Comparison of ENCODE assay signal across 25 cellular contexts in genomic region chr13:44440046-44440608, GRCh38.
DNase-seq lines count a peak whose midpoint lies in the region; ATAC-seq and TF ChIP-seq lines count a peak whose summit lies in the region.
"Had no signal": no experiment of that assay in that cellular context is flagged by ENCODE, and none has a peak within 500 bp of the region (broad histone marks: within the 10 kb centered on the region; RNA-seq: fewer than 3 reads in every experiment).

No MANE protein-coding gene starts in this region.

- no peak overlapping the region for H3K9ac ChIP-seq in smooth muscle cell (ENCODE audit: low read depth)
- H3K9ac ChIP-seq: SK-N-SH had no signal

- H2AFZ ChIP-seq in smooth muscle cell (ENCODE audit: low read depth): no peak overlapping the region

- no peak overlapping the region for H3K4me3 Mint-ChIP-seq in activated T-cell treated with anti-CD3 and anti-CD28 coated beads, Interleukin-2, amount 50 U/mL, for 72 hours
- H3K4me3 Mint-ChIP-seq: neural crest cell; stimulated activated naive CD8-positive, alpha-beta T cell treated with anti-CD3 and anti-CD28 coated beads, Interleukin-15, amount 100 ng/mL, for 72 hours had no signal

- H3K4me3 ChIP-seq in fibroblast of villous mesenchyme (ENCODE audit: low read depth, low read length) (no peak overlapping the region), smooth muscle cell (no peak overlapping the region)
- H3K4me3 ChIP-seq: uterus had no signal

- H3K9me3 ChIP-seq in smooth muscle cell (replicated peaks; ENCODE audit: low read depth): no peaks in the 10 kb centered on the region
- H3K9me3 ChIP-seq: SK-N-SH, uterus had no signal

- peaks cover 23% of the 10 kb centered on the region for H3K27me3 Mint-ChIP-seq in activated T-cell treated with anti-CD3 and anti-CD28 coated beads, Interleukin-2, amount 50 U/mL, for 72 hours (ENCODE audit: low read depth)
- H3K27me3 Mint-ChIP-seq: stimulated activated naive CD8-positive, alpha-beta T cell treated with anti-CD3 and anti-CD28 coated beads, Interleukin-15, amount 100 ng/mL, for 72 hours had no signal

- no peak for TF ChIP-seq CTCF in VCaP (conservative IDR thresholded peaks at IDR 0.05)
- no peak for TF ChIP-seq CTCF in fibroblast of villous mesenchyme (IDR thresholded peaks at IDR 0.05; ENCODE audit: insufficient read depth, low read depth, low read length)
- TF ChIP-seq CTCF in smooth muscle cell (IDR thresholded peaks at IDR 0.05; ENCODE audit: borderline replicate concordance, insufficient read depth, poor library complexity, severe bottlenecking): no peak

- H4K20me1 ChIP-seq in smooth muscle cell (ENCODE audit: low read depth): peaks cover 60% of the 10 kb centered on the region

- 47% methylated on average over 10 of the region's 10 CpGs for WGBS in smooth muscle cell (ENCODE audit: low lambda C conversion rate)

- ATAC-seq in activated T-cell treated with anti-CD3 and anti-CD28 coated beads, Interleukin-2, amount 50 U/mL, for 72 hours (replicated peaks in 1 of 2): no peak
- ATAC-seq in HG02642 (IDR thresholded peaks at IDR 0.05; ENCODE audit: poor library complexity, unreplicated experiment): no peak
- ATAC-seq: activated CD4-positive, CD25-positive, alpha-beta regulatory T cell treated with anti-CD3 and anti-CD28 coated beads, Interleukin-2, amount 50 U/mL, for 24 hours; right cardiac atrium; stimulated activated naive CD8-positive, alpha-beta T cell treated with anti-CD3 and anti-CD28 coated beads, Interleukin-15, amount 100 ng/mL, for 72 hours had no signal

- peaks cover 28% of the 10 kb centered on the region for H3K79me2 ChIP-seq in smooth muscle cell (ENCODE audit: low read depth)

- DNase-seq in activated T-cell treated with anti-CD3 and anti-CD28 coated beads, Interleukin-2, amount 50 U/mL, for 72 hours: no peak
- no peak for DNase-seq in activated T-cell treated with anti-CD3 and anti-CD28 coated beads, Interleukin-2, amount 50 U/mL, for 48 hours
- DNase-seq in fibroblast of villous mesenchyme (ENCODE audit: low read depth) (peak; percentile 74), smooth muscle cell (lab: John Stamatoyannopoulos, UW; ENCODE audit: unreplicated experiment) (no peak), NK-92 (lab: John Stamatoyannopoulos, UW; ENCODE audit: unreplicated experiment) (no peak), NCI-H748 (lab: John Stamatoyannopoulos, UW; ENCODE audit: unreplicated experiment) (no peak)
- DNase-seq: 8988T; activated CD4-positive, alpha-beta T cell treated with anti-CD3 and anti-CD28 coated beads, Interleukin-2, amount 50 U/mL, for 4 hours; activated naive CD4-positive, alpha-beta T cell; brain microvascular endothelial cell; DND-41; effector CD4-positive, alpha-beta T cell; glutamatergic neuron; mammary epithelial cell; NCI-H1417 treated with DMSO at 0.1 percent for 48 hours; NCI-H2107; right cardiac atrium; SK-N-SH; stimulated activated naive CD8-positive, alpha-beta T cell treated with anti-CD3 and anti-CD28 coated beads, Interleukin-15, amount 100 ng/mL, for 72 hours; uterus had no signal

- no peaks in the 10 kb centered on the region for H3K9me3 Mint-ChIP-seq in activated T-cell treated with anti-CD3 and anti-CD28 coated beads, Interleukin-2, amount 50 U/mL, for 72 hours
- H3K9me3 Mint-ChIP-seq: neural crest cell; stimulated activated naive CD8-positive, alpha-beta T cell treated with anti-CD3 and anti-CD28 coated beads, Interleukin-15, amount 100 ng/mL, for 72 hours had no signal

- peaks cover 12% of the 10 kb centered on the region for H3F3A ChIP-seq in smooth muscle cell (ENCODE audit: low read depth)

- H3K27ac ChIP-seq in VCaP (peak overlapping the region; percentile 8), smooth muscle cell (ENCODE audit: low read depth) (peak overlapping the region; percentile 9)
- H3K27ac ChIP-seq: brain microvascular endothelial cell, epithelial cell of prostate, uterus had no signal

- H3K4me2 ChIP-seq in smooth muscle cell: no peak overlapping the region
- H3K4me2 ChIP-seq: SK-N-SH had no signal

- peaks cover 0 to 1% of the 10 kb centered on the region in 2 donors for H3K36me3 Mint-ChIP-seq in activated T-cell treated with anti-CD3 and anti-CD28 coated beads, Interleukin-2, amount 50 U/mL, for 72 hours (ENCODE audit: insufficient read depth in 2 of 2)

- H3K27me3 ChIP-seq in smooth muscle cell (ENCODE audit: low read depth): no peaks in the 10 kb centered on the region
- H3K27me3 ChIP-seq: brain microvascular endothelial cell, uterus had no signal

- H3K4me1 Mint-ChIP-seq in activated T-cell treated with anti-CD3 and anti-CD28 coated beads, Interleukin-2, amount 50 U/mL, for 72 hours (ENCODE audit: low read depth): peaks cover 26% of the 10 kb centered on the region

- H3K4me1 ChIP-seq in smooth muscle cell (ENCODE audit: low read depth): peaks cover 7% of the 10 kb centered on the region
- H3K4me1 ChIP-seq: uterus had no signal

- H3K27ac Mint-ChIP-seq in activated T-cell treated with anti-CD3 and anti-CD28 coated beads, Interleukin-2, amount 50 U/mL, for 72 hours: peak overlapping the region; percentile 65
- H3K27ac Mint-ChIP-seq: stimulated activated naive CD8-positive, alpha-beta T cell treated with anti-CD3 and anti-CD28 coated beads, Interleukin-15, amount 100 ng/mL, for 72 hours had no signal

- H3K36me3 ChIP-seq in smooth muscle cell (ENCODE audit: low read depth): no peaks in the 10 kb centered on the region
- H3K36me3 ChIP-seq: brain microvascular endothelial cell, uterus had no signal
